ENCODE assay signal across 8 cellular contexts in genomic region chr2:24490674-24491625, GRCh38. TPM values are rescaled to one million over a fixed set of nuclear protein-coding genes. Genes with fewer than 3 reads are reported as not detected.
A peak's percentile ranks its signal among the peaks of the same experiment; 100 is the strongest.
DNase-seq lines count a peak whose midpoint lies in the region; ATAC-seq lines count a peak whose summit lies in the region.

TSS of gene NCOA1 (plus strand) at chr2:24491254. CDS start at chr2:24658678, 167,424 bp downstream.

- CTCF ChIA-PET in activated CD8-positive, alpha-beta memory T cell treated with anti-CD3 and anti-CD28 coated beads for 36 hours (lab: Charles Lee) = interaction anchor here (0.8 to 2.3 kb wide), 7 partner anchors 19 to 302 kb away, joined by 3 to 10 read pairs (median 3); partner anchors contain the start of genes CENPO and PTRHD1

- peak; percentile 64 for ATAC-seq in GM19467 (IDR thresholded peaks at IDR 0.05; ENCODE audit: unreplicated experiment)

- H3K9ac ChIP-seq in mesendoderm (ENCODE audit: low read length) = peak within 1 kb of the TSS; percentile 84

- no peaks in the 10 kb centered on the region for H3K36me3 ChIP-seq in effector memory CD4-positive, alpha-beta T cell (ENCODE audit: control insufficient read depth, insufficient read depth, low read length)
- no peaks in the 10 kb centered on the region for H3K36me3 ChIP-seq in mesendoderm (ENCODE audit: control insufficient read depth, insufficient read depth, low read length)

- no peak within 1 kb of the TSS for H4K5ac ChIP-seq in mesendoderm (ENCODE audit: low read length)

- H3K4me2 ChIP-seq in mesendoderm (ENCODE audit: low read length) = peak within 1 kb of the TSS; percentile 44

- H3K18ac ChIP-seq in mesendoderm (ENCODE audit: low read length) = peak within 1 kb of the TSS; percentile 68

- POLR2A ChIA-PET in activated CD8-positive, alpha-beta memory T cell treated with anti-CD3 and anti-CD28 coated beads for 36 hours (lab: Charles Lee) = interaction anchor here (0.6 to 1.4 kb wide), 3 partner anchors 9 to 58 kb away, joined by 3 to 5 read pairs (median 3); no protein-coding TSS in a partner anchor

- H3K4me3 ChIP-seq in effector memory CD4-positive, alpha-beta T cell (ENCODE audit: insufficient read depth, low read depth, low read length, poor library complexity, severe bottlenecking) = peak within 1 kb of the TSS; percentile 72
- peak within 1 kb of the TSS; percentile 91 for H3K4me3 ChIP-seq in mesendoderm (ENCODE audit: low read length)

- peaks cover 8% of the 10 kb centered on the region for H3K79me1 ChIP-seq in mesendoderm (ENCODE audit: low read length)

- H3K27me3 ChIP-seq in effector memory CD4-positive, alpha-beta T cell (replicated peaks; ENCODE audit: control insufficient read depth, insufficient read depth, low read length, poor library complexity, severe bottlenecking) = no peaks in the 10 kb centered on the region
- H3K27me3 ChIP-seq in mesendoderm (ENCODE audit: insufficient read depth, low read length, poor library complexity) = no peaks in the 10 kb centered on the region

- H3K4ac ChIP-seq in mesendoderm (ENCODE audit: low read depth, low read length) = peak within 1 kb of the TSS; percentile 75

- DNase-seq in CMK (ENCODE audit: low read depth) (peak; percentile 81), HS-5 (ENCODE audit: low read depth) (peak; percentile 35), NK-92 (lab: John Stamatoyannopoulos, UW; ENCODE audit: unreplicated experiment) (peak; percentile 43), mesendoderm (peak; percentile 97)
- peak; percentile 77 to 85 (median 84) for DNase-seq in effector memory CD4-positive, alpha-beta T cell
- peak; percentile 83 for DNase-seq in stimulated activated CD8-positive, alpha-beta memory T cell treated with anti-CD3 and anti-CD28 coated beads, Interleukin-12 subunit alpha, Interleukin-12 subunit beta, amount 100 ng/mL, for 4 hours (ENCODE audit: low read depth)

- peak within 1 kb of the TSS; percentile 99 for H3K56ac ChIP-seq in mesendoderm (ENCODE audit: low read length)

- H2BK120ac ChIP-seq in mesendoderm (ENCODE audit: low read depth, low read length) = peak within 1 kb of the TSS; percentile 78

- H3K9me3 ChIP-seq in effector memory CD4-positive, alpha-beta T cell (ENCODE audit: control insufficient read depth, low read length) = no peaks in the 10 kb centered on the region

- H3K23ac ChIP-seq in mesendoderm (ENCODE audit: low read length) = no peak within 1 kb of the TSS

- WGBS in mesendoderm (ENCODE audit: extremely low coverage, insufficient coverage, low lambda C conversion rate) = no CpG with 5 or more reads among the region's 129 CpGs

- peak within 1 kb of the TSS; percentile 92 for H2BK5ac ChIP-seq in mesendoderm (ENCODE audit: low read length)

- H2BK15ac ChIP-seq in mesendoderm (replicated peaks; ENCODE audit: low read depth) = no peak within 1 kb of the TSS

- H2AK5ac ChIP-seq in mesendoderm (ENCODE audit: low read length) = no peak within 1 kb of the TSS

- no peak within 1 kb of the TSS for H4K8ac ChIP-seq in mesendoderm (ENCODE audit: low read depth, low read length)

- peaks cover 20% of the 10 kb centered on the region for H3K4me1 ChIP-seq in effector memory CD4-positive, alpha-beta T cell (ENCODE audit: control insufficient read depth, insufficient read depth, low read length, poor library complexity, severe bottlenecking)
- H3K4me1 ChIP-seq in mesendoderm (ENCODE audit: control insufficient read depth, low read depth, low read length) = peaks cover 6% of the 10 kb centered on the region

- peak within 1 kb of the TSS; percentile 76 for H3K27ac ChIP-seq in effector memory CD4-positive, alpha-beta T cell (ENCODE audit: insufficient read depth, low read length, poor library complexity, severe bottlenecking)
- H3K27ac ChIP-seq in mesendoderm (ENCODE audit: low read depth, low read length) = peak within 1 kb of the TSS; percentile 96

- H3K79me2 ChIP-seq in mesendoderm (ENCODE audit: control insufficient read depth, insufficient read depth, low read length) = peaks cover 8% of the 10 kb centered on the region

RNA-seq across cellular contexts. Expression of gene NCOA1, which starts in this region (rescaled TPM):
- 10 to 100 TPM; 28.6 to 28.9 TPM for total RNA-seq in activated CD8-positive, alpha-beta memory T cell treated with anti-CD3 and anti-CD28 coated beads for 36 hours
- 11.2 TPM for polyA plus RNA-seq in mesendoderm (2013, experiment 1 of 2)
- 10.6 TPM for polyA plus RNA-seq in mesendoderm (2013, experiment 2 of 2)

Comparison
In these comparisons a context has a peak if more than half of its experiments do, and no peak if none do; other contexts are left out.
1. Peak in every context shown above with its lines: DNase-seq, ATAC-seq, H3K4me3 ChIP-seq and H3K27ac ChIP-seq.
2. DNase-seq: peak in every context shown above with its lines; median percentile 97 in mesendoderm; 84 in effector memory CD4-positive, alpha-beta T cell; 83 in stimulated activated CD8-positive, alpha-beta memory T cell treated with anti-CD3 and anti-CD28 coated beads, Interleukin-12 subunit alpha, Interleukin-12 subunit beta, amount 100 ng/mL, for 4 hours; 81 in CMK; 43 in NK-92; 35 in HS-5.